Comparison of ENCODE assay signal across 29 cellular contexts in genomic region chr17:72928454-72929136, GRCh38.
"Had no signal": no experiment of that assay in that cellular context is flagged by ENCODE, and none has a peak within 500 bp of the region (broad histone marks: within the 10 kb centered on the region; RNA-seq: fewer than 3 reads in every experiment).

No MANE protein-coding gene starts in this region.

- H3K4me3 ChIP-seq: esophagus squamous epithelium, heart right ventricle, sigmoid colon, smooth muscle cell, upper lobe of left lung, vagina had no signal

- H3K9me3 Mint-ChIP-seq: central memory CD8-positive, alpha-beta T cell; memory B cell; natural killer cell; stimulated activated memory B cell treated with anti-CD40 and anti-IgM and Interleukin-4, amounts not matched to agents 10 μg/mL and 1 μg/mL and 100 μg/mL, for 72 hours; stimulated activated naive CD8-positive, alpha-beta T cell treated with anti-CD3 and anti-CD28 coated beads, Interleukin-15, amount 100 ng/mL, for 72 hours had no signal

- H3K27ac Mint-ChIP-seq: memory B cell; natural killer cell; stimulated activated memory B cell treated with anti-CD40 and anti-IgM and Interleukin-4, amounts not matched to agents 10 μg/mL and 1 μg/mL and 100 μg/mL, for 72 hours; stimulated activated naive CD8-positive, alpha-beta T cell treated with anti-CD3 and anti-CD28 coated beads, Interleukin-15, amount 100 ng/mL, for 72 hours had no signal

- H3K27me3 ChIP-seq: esophagus squamous epithelium, heart right ventricle, sigmoid colon, upper lobe of left lung, vagina had no signal

- H3K27me3 Mint-ChIP-seq: central memory CD8-positive, alpha-beta T cell; memory B cell; stimulated activated memory B cell treated with anti-CD40 and anti-IgM and Interleukin-4, amounts not matched to agents 10 μg/mL and 1 μg/mL and 100 μg/mL, for 72 hours; stimulated activated naive CD8-positive, alpha-beta T cell treated with anti-CD3 and anti-CD28 coated beads, Interleukin-15, amount 100 ng/mL, for 72 hours had no signal

- DNase-seq: activated CD4-positive, alpha-beta T cell treated with anti-CD3 and anti-CD28 coated beads for 48 hours; activated CD4-positive, alpha-beta T cell treated with anti-CD3 and anti-CD28 coated beads, Interleukin-2, amount 50 U/mL, for 48 hours; activated CD8-positive, alpha-beta memory T cell treated with anti-CD3 and anti-CD28 coated beads, Interleukin-2, amount 50 U/mL, for 4 hours; activated gamma-delta T cell; activated naive CD4-positive, alpha-beta T cell treated with anti-CD3 and anti-CD28 coated beads, Interleukin-2, amount 50 U/mL, for 16 hours; activated T-cell treated with anti-CD3 and anti-CD28 coated beads, Interleukin-2, amount 50 U/mL, for 1 hour; effector CD8-positive, alpha-beta T cell; esophagus squamous epithelium; foreskin melanocyte; heart right ventricle; islet precursor cell; midbrain; natural killer cell; retina; sigmoid colon; stimulated activated CD4-positive, alpha-beta T cell treated with anti-CD3 and anti-CD28 coated beads, Interleukin-1b, Interleukin-23, amount 100 ng/mL, for 48 hours; stimulated activated CD4-positive, alpha-beta T cell treated with anti-CD3 and anti-CD28 coated beads, Interleukin-4, amount 100 ng/mL, for 4 hours; stimulated activated CD8-positive, alpha-beta memory T cell treated with anti-CD3 and anti-CD28 coated beads, Interleukin-4, amount 100 ng/mL, for 48 hours; stimulated activated naive CD8-positive, alpha-beta T cell treated with anti-CD3 and anti-CD28 coated beads, Interleukin-15, amount 100 ng/mL, for 72 hours; substantia nigra; upper lobe of left lung had no signal

- H3K36me3 ChIP-seq: sigmoid colon, vagina had no signal

- H3K27ac ChIP-seq: epithelial cell of prostate, esophagus squamous epithelium, heart right ventricle, sigmoid colon, upper lobe of left lung, vagina, VCaP had no signal

- H3K9me3 ChIP-seq: esophagus squamous epithelium, heart right ventricle, sigmoid colon, upper lobe of left lung, vagina had no signal

- H3K4me3 Mint-ChIP-seq: central memory CD8-positive, alpha-beta T cell; memory B cell; natural killer cell; stimulated activated memory B cell treated with anti-CD40 and anti-IgM and Interleukin-4, amounts not matched to agents 10 μg/mL and 1 μg/mL and 100 μg/mL, for 72 hours; stimulated activated naive CD8-positive, alpha-beta T cell treated with anti-CD3 and anti-CD28 coated beads, Interleukin-15, amount 100 ng/mL, for 72 hours had no signal

- ATAC-seq: activated CD4-positive, CD25-positive, alpha-beta regulatory T cell treated with anti-CD3 and anti-CD28 coated beads, Interleukin-2, amount 50 U/mL, for 24 hours; heart right ventricle; natural killer cell; stimulated activated memory B cell treated with anti-CD40 and anti-IgM and Interleukin-4, amounts not matched to agents 10 μg/mL and 1 μg/mL and 100 μg/mL, for 72 hours; stimulated activated naive CD8-positive, alpha-beta T cell treated with anti-CD3 and anti-CD28 coated beads, Interleukin-15, amount 100 ng/mL, for 72 hours had no signal

- H3K4me1 ChIP-seq: esophagus squamous epithelium, heart right ventricle, sigmoid colon, upper lobe of left lung, vagina had no signal

- H3K36me3 Mint-ChIP-seq: natural killer cell had no signal
